ENCODE assay signal across 2 cellular contexts in the genomic region with DNA sequence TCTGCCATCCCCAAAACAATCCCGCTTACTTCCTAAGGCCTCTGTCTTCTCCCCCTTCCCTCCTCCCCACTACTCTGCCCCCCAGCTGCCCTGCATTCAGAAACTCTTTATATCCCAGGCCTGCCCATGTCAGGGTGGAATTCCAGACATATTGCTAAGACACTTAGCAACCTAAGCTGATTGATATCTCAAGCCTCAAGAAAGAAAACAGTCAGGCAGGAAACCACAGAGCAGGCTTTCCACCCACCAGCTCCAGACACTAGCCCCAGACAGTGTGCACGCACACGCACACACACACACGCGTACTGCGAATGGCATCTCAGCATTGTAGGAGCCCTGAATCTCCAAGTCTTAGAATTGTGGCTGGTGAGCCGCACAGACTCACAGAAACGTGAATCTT.
TF ChIP-seq lines count a peak whose summit lies in the region.

No MANE protein-coding gene starts in this region.

TF ChIP-seq in HEK293T, 16 proteins besides CTCF, POLR2A, EP300 and RAD21:
- TF ChIP-seq FOXA1 (IDR thresholded peaks at IDR 0.05) (no peak), ZNF384 (IDR thresholded peaks at IDR 0.05) (no peak), ELF4 (IDR thresholded peaks at IDR 0.05) (no peak), HDGF (IDR thresholded peaks at IDR 0.05; ENCODE audit: borderline replicate concordance) (no peak), CTBP1 (IDR thresholded peaks at IDR 0.05; ENCODE audit: borderline replicate concordance) (no peak), TARDBP (IDR thresholded peaks at IDR 0.05) (no peak), SP1 (IDR thresholded peaks at IDR 0.05) (no peak), L3MBTL2 (conservative IDR thresholded peaks at IDR 0.05) (no peak), BHLHE40 (IDR thresholded peaks at IDR 0.05; ENCODE audit: borderline replicate concordance) (no peak), FOXK2 (IDR thresholded peaks at IDR 0.05) (no peak), ARNT (IDR thresholded peaks at IDR 0.05) (no peak), NFRKB (IDR thresholded peaks at IDR 0.05) (no peak), SUZ12 (IDR thresholded peaks at IDR 0.05) (no peak), LEF1 (IDR thresholded peaks at IDR 0.05; ENCODE audit: borderline replicate concordance) (no peak), FOXM1 (IDR thresholded peaks at IDR 0.05; ENCODE audit: borderline replicate concordance) (no peak)
- TF ChIP-seq, protein P1, sequence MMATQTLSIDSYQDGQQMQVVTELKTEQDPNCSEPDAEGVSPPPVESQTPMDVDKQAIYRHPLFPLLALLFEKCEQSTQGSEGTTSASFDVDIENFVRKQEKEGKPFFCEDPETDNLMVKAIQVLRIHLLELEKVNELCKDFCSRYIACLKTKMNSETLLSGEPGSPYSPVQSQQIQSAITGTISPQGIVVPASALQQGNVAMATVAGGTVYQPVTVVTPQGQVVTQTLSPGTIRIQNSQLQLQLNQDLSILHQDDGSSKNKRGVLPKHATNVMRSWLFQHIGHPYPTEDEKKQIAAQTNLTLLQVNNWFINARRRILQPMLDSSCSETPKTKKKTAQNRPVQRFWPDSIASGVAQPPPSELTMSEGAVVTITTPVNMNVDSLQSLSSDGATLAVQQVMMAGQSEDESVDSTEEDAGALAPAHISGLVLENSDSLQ (IDR thresholded peaks at IDR 0.05): no peak

TF ChIP-seq in HepG2, 621 proteins besides CTCF, POLR2A, EP300 and RAD21:
- TF ChIP-seq GATAD2A (CRISPR knock-in tag; IDR thresholded peaks at IDR 0.05) (no peak), ZNF567 (CRISPR knock-in tag; IDR thresholded peaks at IDR 0.05; ENCODE audit: borderline replicate concordance) (no peak), RFXAP (CRISPR knock-in tag; IDR thresholded peaks at IDR 0.05; ENCODE audit: borderline replicate concordance) (no peak), SRY (CRISPR knock-in tag; IDR thresholded peaks at IDR 0.05) (no peak), NAIF1 (CRISPR knock-in tag; IDR thresholded peaks at IDR 0.05; ENCODE audit: borderline replicate concordance) (no peak), TEAD3 (CRISPR knock-in tag; optimal IDR thresholded peaks at IDR 0.05; ENCODE audit: borderline replicate concordance) (no peak), POLR2AphosphoS2 (IDR thresholded peaks at IDR 0.05; ENCODE audit: low read depth, low read length) (no peak), ZNF30 (CRISPR knock-in tag; IDR thresholded peaks at IDR 0.05) (no peak), MTF1 (CRISPR knock-in tag; IDR thresholded peaks at IDR 0.05) (no peak), CC2D1A (CRISPR knock-in tag; IDR thresholded peaks at IDR 0.05) (no peak)
- TF ChIP-seq, protein P2, sequence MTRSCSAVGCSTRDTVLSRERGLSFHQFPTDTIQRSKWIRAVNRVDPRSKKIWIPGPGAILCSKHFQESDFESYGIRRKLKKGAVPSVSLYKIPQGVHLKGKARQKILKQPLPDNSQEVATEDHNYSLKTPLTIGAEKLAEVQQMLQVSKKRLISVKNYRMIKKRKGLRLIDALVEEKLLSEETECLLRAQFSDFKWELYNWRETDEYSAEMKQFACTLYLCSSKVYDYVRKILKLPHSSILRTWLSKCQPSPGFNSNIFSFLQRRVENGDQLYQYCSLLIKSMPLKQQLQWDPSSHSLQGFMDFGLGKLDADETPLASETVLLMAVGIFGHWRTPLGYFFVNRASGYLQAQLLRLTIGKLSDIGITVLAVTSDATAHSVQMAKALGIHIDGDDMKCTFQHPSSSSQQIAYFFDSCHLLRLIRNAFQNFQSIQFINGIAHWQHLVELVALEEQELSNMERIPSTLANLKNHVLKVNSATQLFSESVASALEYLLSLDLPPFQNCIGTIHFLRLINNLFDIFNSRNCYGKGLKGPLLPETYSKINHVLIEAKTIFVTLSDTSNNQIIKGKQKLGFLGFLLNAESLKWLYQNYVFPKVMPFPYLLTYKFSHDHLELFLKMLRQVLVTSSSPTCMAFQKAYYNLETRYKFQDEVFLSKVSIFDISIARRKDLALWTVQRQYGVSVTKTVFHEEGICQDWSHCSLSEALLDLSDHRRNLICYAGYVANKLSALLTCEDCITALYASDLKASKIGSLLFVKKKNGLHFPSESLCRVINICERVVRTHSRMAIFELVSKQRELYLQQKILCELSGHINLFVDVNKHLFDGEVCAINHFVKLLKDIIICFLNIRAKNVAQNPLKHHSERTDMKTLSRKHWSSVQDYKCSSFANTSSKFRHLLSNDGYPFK (CRISPR knock-in tag; IDR thresholded peaks at IDR 0.05; ENCODE audit: borderline replicate concordance): no peak
- TF ChIP-seq, protein P3, sequence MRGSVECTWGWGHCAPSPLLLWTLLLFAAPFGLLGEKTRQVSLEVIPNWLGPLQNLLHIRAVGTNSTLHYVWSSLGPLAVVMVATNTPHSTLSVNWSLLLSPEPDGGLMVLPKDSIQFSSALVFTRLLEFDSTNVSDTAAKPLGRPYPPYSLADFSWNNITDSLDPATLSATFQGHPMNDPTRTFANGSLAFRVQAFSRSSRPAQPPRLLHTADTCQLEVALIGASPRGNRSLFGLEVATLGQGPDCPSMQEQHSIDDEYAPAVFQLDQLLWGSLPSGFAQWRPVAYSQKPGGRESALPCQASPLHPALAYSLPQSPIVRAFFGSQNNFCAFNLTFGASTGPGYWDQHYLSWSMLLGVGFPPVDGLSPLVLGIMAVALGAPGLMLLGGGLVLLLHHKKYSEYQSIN (CRISPR knock-in tag; IDR thresholded peaks at IDR 0.05; ENCODE audit: borderline replicate concordance): no peak
- TF ChIP-seq, protein P4, sequence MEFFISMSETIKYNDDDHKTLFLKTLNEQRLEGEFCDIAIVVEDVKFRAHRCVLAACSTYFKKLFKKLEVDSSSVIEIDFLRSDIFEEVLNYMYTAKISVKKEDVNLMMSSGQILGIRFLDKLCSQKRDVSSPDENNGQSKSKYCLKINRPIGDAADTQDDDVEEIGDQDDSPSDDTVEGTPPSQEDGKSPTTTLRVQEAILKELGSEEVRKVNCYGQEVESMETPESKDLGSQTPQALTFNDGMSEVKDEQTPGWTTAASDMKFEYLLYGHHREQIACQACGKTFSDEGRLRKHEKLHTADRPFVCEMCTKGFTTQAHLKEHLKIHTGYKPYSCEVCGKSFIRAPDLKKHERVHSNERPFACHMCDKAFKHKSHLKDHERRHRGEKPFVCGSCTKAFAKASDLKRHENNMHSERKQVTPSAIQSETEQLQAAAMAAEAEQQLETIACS (CRISPR knock-in tag; IDR thresholded peaks at IDR 0.05): no peak
- TF ChIP-seq, protein P5, sequence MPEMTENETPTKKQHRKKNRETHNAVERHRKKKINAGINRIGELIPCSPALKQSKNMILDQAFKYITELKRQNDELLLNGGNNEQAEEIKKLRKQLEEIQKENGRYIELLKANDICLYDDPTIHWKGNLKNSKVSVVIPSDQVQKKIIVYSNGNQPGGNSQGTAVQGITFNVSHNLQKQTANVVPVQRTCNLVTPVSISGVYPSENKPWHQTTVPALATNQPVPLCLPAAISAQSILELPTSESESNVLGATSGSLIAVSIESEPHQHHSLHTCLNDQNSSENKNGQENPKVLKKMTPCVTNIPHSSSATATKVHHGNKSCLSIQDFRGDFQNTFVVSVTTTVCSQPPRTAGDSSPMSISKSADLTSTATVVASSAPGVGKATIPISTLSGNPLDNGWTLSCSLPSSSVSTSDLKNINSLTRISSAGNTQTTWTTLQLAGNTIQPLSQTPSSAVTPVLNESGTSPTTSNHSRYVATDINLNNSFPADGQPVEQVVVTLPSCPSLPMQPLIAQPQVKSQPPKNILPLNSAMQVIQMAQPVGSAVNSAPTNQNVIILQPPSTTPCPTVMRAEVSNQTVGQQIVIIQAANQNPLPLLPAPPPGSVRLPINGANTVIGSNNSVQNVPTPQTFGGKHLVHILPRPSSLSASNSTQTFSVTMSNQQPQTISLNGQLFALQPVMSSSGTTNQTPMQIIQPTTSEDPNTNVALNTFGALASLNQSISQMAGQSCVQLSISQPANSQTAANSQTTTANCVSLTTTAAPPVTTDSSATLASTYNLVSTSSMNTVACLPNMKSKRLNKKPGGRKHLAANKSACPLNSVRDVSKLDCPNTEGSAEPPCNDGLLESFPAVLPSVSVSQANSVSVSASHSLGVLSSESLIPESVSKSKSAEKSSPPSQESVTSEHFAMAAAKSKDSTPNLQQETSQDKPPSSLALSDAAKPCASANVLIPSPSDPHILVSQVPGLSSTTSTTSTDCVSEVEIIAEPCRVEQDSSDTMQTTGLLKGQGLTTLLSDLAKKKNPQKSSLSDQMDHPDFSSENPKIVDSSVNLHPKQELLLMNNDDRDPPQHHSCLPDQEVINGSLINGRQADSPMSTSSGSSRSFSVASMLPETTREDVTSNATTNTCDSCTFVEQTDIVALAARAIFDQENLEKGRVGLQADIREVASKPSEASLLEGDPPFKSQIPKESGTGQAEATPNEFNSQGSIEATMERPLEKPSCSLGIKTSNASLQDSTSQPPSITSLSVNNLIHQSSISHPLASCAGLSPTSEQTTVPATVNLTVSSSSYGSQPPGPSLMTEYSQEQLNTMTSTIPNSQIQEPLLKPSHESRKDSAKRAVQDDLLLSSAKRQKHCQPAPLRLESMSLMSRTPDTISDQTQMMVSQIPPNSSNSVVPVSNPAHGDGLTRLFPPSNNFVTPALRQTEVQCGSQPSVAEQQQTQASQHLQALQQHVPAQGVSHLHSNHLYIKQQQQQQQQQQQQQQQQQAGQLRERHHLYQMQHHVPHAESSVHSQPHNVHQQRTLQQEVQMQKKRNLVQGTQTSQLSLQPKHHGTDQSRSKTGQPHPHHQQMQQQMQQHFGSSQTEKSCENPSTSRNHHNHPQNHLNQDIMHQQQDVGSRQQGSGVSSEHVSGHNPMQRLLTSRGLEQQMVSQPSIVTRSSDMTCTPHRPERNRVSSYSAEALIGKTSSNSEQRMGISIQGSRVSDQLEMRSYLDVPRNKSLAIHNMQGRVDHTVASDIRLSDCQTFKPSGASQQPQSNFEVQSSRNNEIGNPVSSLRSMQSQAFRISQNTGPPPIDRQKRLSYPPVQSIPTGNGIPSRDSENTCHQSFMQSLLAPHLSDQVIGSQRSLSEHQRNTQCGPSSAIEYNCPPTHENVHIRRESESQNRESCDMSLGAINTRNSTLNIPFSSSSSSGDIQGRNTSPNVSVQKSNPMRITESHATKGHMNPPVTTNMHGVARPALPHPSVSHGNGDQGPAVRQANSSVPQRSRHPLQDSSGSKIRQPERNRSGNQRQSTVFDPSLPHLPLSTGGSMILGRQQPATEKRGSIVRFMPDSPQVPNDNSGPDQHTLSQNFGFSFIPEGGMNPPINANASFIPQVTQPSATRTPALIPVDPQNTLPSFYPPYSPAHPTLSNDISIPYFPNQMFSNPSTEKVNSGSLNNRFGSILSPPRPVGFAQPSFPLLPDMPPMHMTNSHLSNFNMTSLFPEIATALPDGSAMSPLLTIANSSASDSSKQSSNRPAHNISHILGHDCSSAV (CRISPR knock-in tag; IDR thresholded peaks at IDR 0.05; ENCODE audit: borderline replicate concordance): no peak
- TF ChIP-seq, protein P6, sequence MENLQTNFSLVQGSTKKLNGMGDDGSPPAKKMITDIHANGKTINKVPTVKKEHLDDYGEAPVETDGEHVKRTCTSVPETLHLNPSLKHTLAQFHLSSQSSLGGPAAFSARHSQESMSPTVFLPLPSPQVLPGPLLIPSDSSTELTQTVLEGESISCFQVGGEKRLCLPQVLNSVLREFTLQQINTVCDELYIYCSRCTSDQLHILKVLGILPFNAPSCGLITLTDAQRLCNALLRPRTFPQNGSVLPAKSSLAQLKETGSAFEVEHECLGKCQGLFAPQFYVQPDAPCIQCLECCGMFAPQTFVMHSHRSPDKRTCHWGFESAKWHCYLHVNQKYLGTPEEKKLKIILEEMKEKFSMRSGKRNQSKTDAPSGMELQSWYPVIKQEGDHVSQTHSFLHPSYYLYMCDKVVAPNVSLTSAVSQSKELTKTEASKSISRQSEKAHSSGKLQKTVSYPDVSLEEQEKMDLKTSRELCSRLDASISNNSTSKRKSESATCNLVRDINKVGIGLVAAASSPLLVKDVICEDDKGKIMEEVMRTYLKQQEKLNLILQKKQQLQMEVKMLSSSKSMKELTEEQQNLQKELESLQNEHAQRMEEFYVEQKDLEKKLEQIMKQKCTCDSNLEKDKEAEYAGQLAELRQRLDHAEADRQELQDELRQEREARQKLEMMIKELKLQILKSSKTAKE (CRISPR knock-in tag; IDR thresholded peaks at IDR 0.05; ENCODE audit: borderline replicate concordance): no peak
- TF ChIP-seq, protein P7, sequence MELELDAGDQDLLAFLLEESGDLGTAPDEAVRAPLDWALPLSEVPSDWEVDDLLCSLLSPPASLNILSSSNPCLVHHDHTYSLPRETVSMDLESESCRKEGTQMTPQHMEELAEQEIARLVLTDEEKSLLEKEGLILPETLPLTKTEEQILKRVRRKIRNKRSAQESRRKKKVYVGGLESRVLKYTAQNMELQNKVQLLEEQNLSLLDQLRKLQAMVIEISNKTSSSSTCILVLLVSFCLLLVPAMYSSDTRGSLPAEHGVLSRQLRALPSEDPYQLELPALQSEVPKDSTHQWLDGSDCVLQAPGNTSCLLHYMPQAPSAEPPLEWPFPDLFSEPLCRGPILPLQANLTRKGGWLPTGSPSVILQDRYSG (CRISPR knock-in tag; IDR thresholded peaks at IDR 0.05): no peak
